In genomic region chr6:89553446-89553845, GRCh38 we compare ENCODE assay signal across 20 cellular contexts.
A peak's percentile ranks its signal among the peaks of the same experiment; 100 is the strongest.
DNase-seq lines count a peak whose midpoint lies in the region; TF ChIP-seq lines count a peak whose summit lies in the region.
"Had no signal": no experiment of that assay in that cellular context is flagged by ENCODE, and none has a peak within 500 bp of the region (broad histone marks: within the 10 kb centered on the region; RNA-seq: fewer than 3 reads in every experiment).

No MANE protein-coding gene starts in this region.

- H3K36me3 Mint-ChIP-seq in chondrocyte (ENCODE audit: low read depth) = peaks cover 8% of the 10 kb centered on the region
- H3K36me3 Mint-ChIP-seq: CD4-positive, CD25-positive, alpha-beta regulatory T cell; CD8-positive, alpha-beta T cell had no signal

- H3K27ac Mint-ChIP-seq in chondrocyte (ENCODE audit: unreplicated experiment) = peak overlapping the region; percentile 45
- H3K27ac Mint-ChIP-seq: B cell; CD4-positive, CD25-positive, alpha-beta regulatory T cell; CD8-positive, alpha-beta T cell had no signal

- no peaks in the 10 kb centered on the region for H3K27me3 Mint-ChIP-seq in chondrocyte (ENCODE audit: low read depth)

- no peaks in the 10 kb centered on the region for H3K27me3 ChIP-seq in A673 (replicated peaks; ENCODE audit: insufficient read depth, low read depth, low read length, poor library complexity)
- no peaks in the 10 kb centered on the region for H3K27me3 ChIP-seq in WERI-Rb-1 (ENCODE audit: insufficient read depth, low read depth, severe bottlenecking)
- H3K27me3 ChIP-seq: BLaER1 had no signal

- H3K9me3 ChIP-seq in A673 (ENCODE audit: low read depth, low read length, poor library complexity, severe bottlenecking) (peaks cover 4% of the 10 kb centered on the region), WERI-Rb-1 (ENCODE audit: severe bottlenecking) (no peaks in the 10 kb centered on the region)
- H3K9me3 ChIP-seq: Caco-2 had no signal

- H3K36me3 ChIP-seq in A673 (ENCODE audit: insufficient read depth, low read length, poor library complexity, severe bottlenecking) (no peaks in the 10 kb centered on the region), WERI-Rb-1 (no peaks in the 10 kb centered on the region)
- H3K36me3 ChIP-seq: BLaER1 had no signal

- H3K4me3 ChIP-seq in A673 (ENCODE audit: low read depth, low read length, poor library complexity, severe bottlenecking) (no peak overlapping the region), WERI-Rb-1 (ENCODE audit: low read depth, low read length) (no peak overlapping the region)
- H3K4me3 ChIP-seq: A549, BLaER1 had no signal

- H3K4me1 Mint-ChIP-seq in chondrocyte (ENCODE audit: low read depth) = peaks cover 9% of the 10 kb centered on the region
- H3K4me1 Mint-ChIP-seq: B cell; CD4-positive, CD25-positive, alpha-beta regulatory T cell had no signal

- no peak overlapping the region for H3K4me3 Mint-ChIP-seq in chondrocyte (ENCODE audit: unreplicated experiment)
- H3K4me3 Mint-ChIP-seq: B cell; CD4-positive, CD25-positive, alpha-beta regulatory T cell; CD8-positive, alpha-beta T cell had no signal

- DNase-seq in NCI-H2171 treated with DMSO at 0.1 percent for 48 hours (lab: John Stamatoyannopoulos, UW) (peak; percentile 23), NCI-H2171 (lab: John Stamatoyannopoulos, UW) (no peak), A673 (ENCODE audit: low spot score) (peak; percentile 59), WERI-Rb-1 (peak; percentile 47), chondrocyte (ENCODE audit: low spot score) (no peak), GOT3 (lab: John Stamatoyannopoulos, UW) (no peak), SHP77 (lab: John Stamatoyannopoulos, UW) (no peak), HEK293T (ENCODE audit: extremely low spot score) (no peak)
- DNase-seq: 8988T; Caco-2; CD4-positive, CD25-positive, alpha-beta regulatory T cell; CD8-positive, alpha-beta T cell; DMS153; GF-D8; H7; HCEC 1CT had no signal

- H3K27ac ChIP-seq in A673 (ENCODE audit: low read depth, low read length, poor library complexity, severe bottlenecking) = no peak overlapping the region
- no peak overlapping the region for H3K27ac ChIP-seq in WERI-Rb-1
- H3K27ac ChIP-seq: A549, BLaER1, C4-2B had no signal

- CTCF ChIA-PET in A673 (lab: Charles Lee) (no interaction called here), HEK293T (lab: Yijun Ruan, JAX) (no interaction called here)

- BruUV-seq in A673 (replicated peaks; lab: Mats Ljungman, UMichigan) = no TSS peak

- peaks cover 8% of the 10 kb centered on the region for H3K9me3 Mint-ChIP-seq in chondrocyte (ENCODE audit: low read depth)

- intact Hi-C loops in A673 (cut with micrococcal nuclease; ENCODE audit: unreplicated experiment) = no loop called here

- H3K4me1 ChIP-seq in A673 (ENCODE audit: insufficient read depth, low read length, poor library complexity, severe bottlenecking) = peaks cover 19% of the 10 kb centered on the region
- H3K4me1 ChIP-seq: A549, Caco-2 had no signal

- TF ChIP-seq CTCF in A673 (conservative IDR thresholded peaks at IDR 0.05; ENCODE audit: low read depth, low read length) = no peak
- TF ChIP-seq CTCF in WERI-Rb-1 (IDR thresholded peaks at IDR 0.05; ENCODE audit: low read depth, low read length) = no peak
- TF ChIP-seq CTCF in chondrocyte (IDR thresholded peaks at IDR 0.05) = no peak

- POLR2A ChIA-PET in A673 (lab: Charles Lee; ENCODE audit: low non-redundant PET) (no interaction called here), HEK293T (lab: Yijun Ruan, JAX) (no interaction called here)

TF ChIP-seq in HEK293T, 16 proteins besides CTCF, POLR2A, EP300 and RAD21:
- no peak for TF ChIP-seq NFRKB (IDR thresholded peaks at IDR 0.05)
- no peak for TF ChIP-seq TARDBP (IDR thresholded peaks at IDR 0.05)
- TF ChIP-seq FOXA1 (IDR thresholded peaks at IDR 0.05) = no peak
- TF ChIP-seq HDGF (IDR thresholded peaks at IDR 0.05; ENCODE audit: borderline replicate concordance) = no peak
- TF ChIP-seq ZNF384 (IDR thresholded peaks at IDR 0.05) = no peak

Comparison
In these comparisons a context has a peak if more than half of its experiments do, and no peak if none do; other contexts are left out.
1. DNase-seq: peak in NCI-H2171 treated with DMSO at 0.1 percent for 48 hours (single experiment), A673 (single experiment) and WERI-Rb-1 (single experiment); none in NCI-H2171 (single experiment), chondrocyte (single experiment), GOT3 (single experiment), SHP77 (0 of 2) and HEK293T (single experiment).